ENCODE assay signal across 8 cellular contexts in the genomic region with DNA sequence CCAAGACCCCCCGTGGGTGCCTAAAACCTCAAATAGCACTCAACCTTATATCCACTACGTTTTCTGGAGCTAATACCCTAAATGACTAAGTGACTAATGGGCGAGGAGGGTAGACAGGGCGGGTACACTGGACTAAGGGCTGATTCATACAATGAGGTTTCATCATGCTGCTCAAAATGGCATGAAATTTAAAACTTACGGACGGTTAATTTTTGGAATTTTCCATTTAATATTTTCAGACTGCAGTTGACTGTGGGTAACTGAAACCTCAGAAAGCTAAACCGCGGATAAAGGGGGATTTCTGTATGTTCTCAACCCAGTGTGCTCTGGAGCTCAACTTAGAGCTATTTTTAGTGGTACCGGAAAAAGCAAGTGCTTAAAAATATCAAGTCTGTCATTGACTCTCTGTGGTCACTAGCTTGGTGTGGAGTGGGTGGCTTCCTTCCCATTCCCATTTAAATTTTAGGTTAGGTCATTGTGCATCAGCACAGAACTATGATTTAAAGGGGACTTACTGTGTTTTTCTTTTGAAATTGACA.
DNase-seq lines count a peak whose midpoint lies in the region; FAIRE-seq and TF ChIP-seq lines count a peak whose summit lies in the region.

No MANE protein-coding gene starts in this region.

- no peak for DNase-seq in GM18507 (ENCODE audit: extremely low spot score, insufficient read length, low read depth)
- peak; percentile 8 for DNase-seq in H54 (ENCODE audit: insufficient read length, low spot score)
- peak; percentile 90 for DNase-seq in RPMI7951 (ENCODE audit: low read depth)
- DNase-seq in cardiac muscle cell (ENCODE audit: low read depth in 1 of 2, low spot score in 1 of 2) = peak; percentile 56 to 59
- DNase-seq in sigmoid colon = no peak
- DNase-seq in HEK293T (ENCODE audit: extremely low spot score) = no peak
- DNase-seq in NCI-H1092 (lab: John Stamatoyannopoulos, UW) = no peak
- no peak for DNase-seq in small intestine

- no peak for TF ChIP-seq EP300 in sigmoid colon (IDR thresholded peaks at IDR 0.05)

- TF ChIP-seq POLR2A in H54 (IDR thresholded peaks at IDR 0.05; ENCODE audit: low read depth, low read length) = no peak
- TF ChIP-seq POLR2A in sigmoid colon (IDR thresholded peaks at IDR 0.05) = no peak

- POLR2A ChIA-PET in HEK293T (lab: Yijun Ruan, JAX) = interaction anchor here (1.0 kb wide), 2 partner anchors 10 kb away, joined by 3 to 4 read pairs; no protein-coding TSS in a partner anchor

- TF ChIP-seq CTCF in cardiac muscle cell (IDR thresholded peaks at IDR 0.05; ENCODE audit: low read depth, low read length) = no peak
- TF ChIP-seq CTCF in sigmoid colon (IDR thresholded peaks at IDR 0.05) = no peak

- CTCF ChIA-PET in HEK293T (lab: Yijun Ruan, JAX) = no interaction called here

- intact Hi-C loops in sigmoid colon (cut with DNase I) = no loop called here

- no peaks in the 10 kb centered on the region for H3K36me3 ChIP-seq in cardiac muscle cell
- H3K36me3 ChIP-seq in sigmoid colon = no peaks in the 10 kb centered on the region
- peaks cover 0 to 1% of the 10 kb centered on the region in 2 donors for H3K36me3 ChIP-seq in small intestine (ENCODE audit: control insufficient read depth in 2 of 2, insufficient read depth in 2 of 2, low read length in 2 of 2)

- WGBS in sigmoid colon, 2 donors = 70 to 82% methylated on average over 9 of the region's 9 CpGs
- 63 to 80% (median 73%) methylated on average over 9 of the region's 9 CpGs for WGBS in small intestine, 3 donors

- H3K27me3 ChIP-seq in cardiac muscle cell (no peaks in the 10 kb centered on the region), sigmoid colon (no peaks in the 10 kb centered on the region), small intestine (ENCODE audit: control insufficient read depth in 2 of 2, insufficient read depth in 2 of 2, low read length in 2 of 2) (no peaks in the 10 kb centered on the region)

- H3K9me3 ChIP-seq in cardiac muscle cell (ENCODE audit: low read depth) = no peaks in the 10 kb centered on the region
- no peaks in the 10 kb centered on the region for H3K9me3 ChIP-seq in sigmoid colon
- H3K9me3 ChIP-seq in small intestine (ENCODE audit: control insufficient read depth, low read depth) = no peaks in the 10 kb centered on the region

- H3K4me1 ChIP-seq in cardiac muscle cell (ENCODE audit: low read depth) (peaks cover 34% of the 10 kb centered on the region), sigmoid colon (no peaks in the 10 kb centered on the region), small intestine (ENCODE audit: control insufficient read depth in 2 of 2, insufficient read depth in 1 of 2, low read depth in 1 of 2, low read length in 1 of 2) (no peaks in the 10 kb centered on the region)

- H3K27ac ChIP-seq in cardiac muscle cell = peak overlapping the region; percentile 84
- no peak overlapping the region for H3K27ac ChIP-seq in sigmoid colon
- H3K27ac ChIP-seq in small intestine (ENCODE audit: low read depth in 1 of 2, low read length in 1 of 2) = no peak overlapping the region

- peak; percentile 54 for FAIRE-seq in GM18507 (lab: Jason Lieb, UNC)
- FAIRE-seq in H54 (lab: Jason Lieb, UNC) = peak; percentile 87
- no peak for FAIRE-seq in small intestine (lab: Jason Lieb, UNC)

- no peak overlapping the region for H3K4me3 ChIP-seq in cardiac muscle cell
- no peak overlapping the region for H3K4me3 ChIP-seq in sigmoid colon
- no peak overlapping the region for H3K4me3 ChIP-seq in small intestine (ENCODE audit: low read depth in 1 of 2, low read length in 2 of 2)

TF ChIP-seq in HEK293T, 16 proteins besides CTCF, POLR2A, EP300 and RAD21:
- TF ChIP-seq FOXK2 (IDR thresholded peaks at IDR 0.05) = no peak

Comparison
In these comparisons a context has a peak if more than half of its experiments do, and no peak if none do; other contexts are left out.
1. DNase-seq: peak in H54 (single experiment), RPMI7951 (single experiment) and cardiac muscle cell (2 of 2); none in GM18507 (single experiment), sigmoid colon (single experiment), HEK293T (single experiment), NCI-H1092 (single experiment) and small intestine (single experiment).